Comparison of ENCODE assay signal across 10 cellular contexts in the genomic region with DNA sequence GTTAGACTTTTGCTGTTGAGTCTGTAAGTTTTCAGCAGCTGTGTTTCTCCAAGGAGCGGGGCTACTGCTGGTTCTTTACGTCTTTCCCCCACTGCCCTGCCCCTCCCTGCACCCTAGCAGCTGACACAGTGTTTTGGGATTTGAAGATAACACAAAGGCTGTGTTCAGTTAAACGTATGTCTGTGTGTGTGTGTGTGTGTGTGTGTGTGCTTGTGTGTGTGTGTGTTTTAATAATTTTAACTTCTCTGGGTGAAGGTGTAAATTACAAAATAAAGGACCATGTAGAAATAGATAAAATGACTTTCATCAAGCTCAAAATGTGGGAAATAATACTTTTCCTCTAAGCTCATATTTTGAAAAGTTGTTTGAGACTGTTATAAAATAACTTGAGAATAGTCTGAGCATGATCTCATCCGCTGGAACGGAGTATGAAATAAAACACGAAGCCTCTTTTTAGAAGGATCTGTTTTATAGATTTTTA. TPM values are rescaled to one million over a fixed set of nuclear protein-coding genes. Genes with fewer than 3 reads are reported as not detected.
DNase-seq lines count a peak whose midpoint lies in the region; ATAC-seq, FAIRE-seq and TF ChIP-seq lines count a peak whose summit lies in the region.
"Had no signal": no experiment of that assay in that cellular context is flagged by ENCODE, and none has a peak within 500 bp of the region (broad histone marks: within the 10 kb centered on the region; RNA-seq: fewer than 3 reads in every experiment).

No MANE protein-coding gene starts in this region.

- no peak overlapping the region for H2BK120ac ChIP-seq in H1 (replicated peaks; ENCODE audit: low read depth, low read length)

- DNase-seq in Peyer's patch (no peak), H1 (ENCODE audit: low read depth in 1 of 2, low spot score in 2 of 2) (no peak), lung (ENCODE audit: low spot score) (no peak), transverse colon (no peak)
- DNase-seq in activated CD4-positive, alpha-beta T cell treated with anti-CD3 and anti-CD28 coated beads, Interleukin-2, amount 50 U/mL, for 1 hour: no peak
- DNase-seq in effector memory CD4-positive, alpha-beta T cell: no peak

- no peak overlapping the region; the same call in 1 of the 2 replicates for H2BK5ac ChIP-seq in H1 (ENCODE audit: low read depth, low read length)

- peaks cover 0 to 14% of the 10 kb centered on the region in 2 experiments for H4K20me1 ChIP-seq in H1 (replicated peaks in 1 of 2; ENCODE audit: control insufficient read depth in 1 of 2, insufficient read depth in 2 of 2, low read length in 2 of 2)

- no peak overlapping the region for H3K9ac ChIP-seq in H1 (replicated peaks in 1 of 4; ENCODE audit: extremely low read depth in 1 of 4, low read depth in 3 of 4, low read length in 3 of 4)

- H3K79me2 ChIP-seq in H1 (ENCODE audit: control insufficient read depth in 1 of 2, insufficient read depth in 2 of 2, low read length in 2 of 2): peaks cover 23 to 93% of the 10 kb centered on the region in 2 experiments

- FAIRE-seq in H1 (lab: Jason Lieb, UNC): no peak

- no peak overlapping the region for H4K91ac ChIP-seq in H1 (replicated peaks; ENCODE audit: insufficient read length, low read length)

- H3K4me2 ChIP-seq in H1 (ENCODE audit: insufficient read depth in 1 of 2, low read depth in 2 of 2, low read length in 2 of 2): no peak overlapping the region

- H4K8ac ChIP-seq in H1 (ENCODE audit: extremely low read depth, insufficient read depth, low read length): no peak overlapping the region

- no peaks in the 10 kb centered on the region for H3K27me3 ChIP-seq in Peyer's patch
- H3K27me3 ChIP-seq in H1 (replicated peaks in 1 of 4; ENCODE audit: control insufficient read depth in 3 of 4, extremely low read depth in 1 of 4, insufficient read depth in 3 of 4, low read length in 3 of 4): no peaks in the 10 kb centered on the region
- no peaks in the 10 kb centered on the region for H3K27me3 ChIP-seq in lung (ENCODE audit: control insufficient read depth, insufficient read depth)
- H3K27me3 ChIP-seq in transverse colon: no peaks in the 10 kb centered on the region
- no peaks in the 10 kb centered on the region for H3K27me3 ChIP-seq in effector memory CD4-positive, alpha-beta T cell (replicated peaks; ENCODE audit: control insufficient read depth, insufficient read depth, low read length, poor library complexity, severe bottlenecking)

- H3K18ac ChIP-seq in H1 (ENCODE audit: extremely low read depth, low read length): no peak overlapping the region

- no peak for ATAC-seq in lung (ENCODE audit: insufficient read depth, low FRiP score)
- ATAC-seq in activated CD4-positive, CD25-positive, alpha-beta regulatory T cell treated with anti-CD3 and anti-CD28 coated beads, Interleukin-2, amount 50 U/mL, for 24 hours: no peak
- no peak for ATAC-seq in GM21786 (IDR thresholded peaks at IDR 0.05; ENCODE audit: unreplicated experiment)

- intact Hi-C loops in transverse colon (cut with DNase I; ENCODE audit: low total_unique reads): loop anchor here (5.0 kb wide), 1 partner anchor 64 kb away; no protein-coding TSS in a partner anchor

- H2AFZ ChIP-seq in H1 (ENCODE audit: low read length): no peak overlapping the region

- WGBS in H1 (ENCODE audit: extremely low coverage in 1 of 2, insufficient coverage in 1 of 2, insufficient read length in 1 of 2, insufficient replicate concordance in 2 of 2, low coverage in 1 of 2, low lambda C conversion rate in 2 of 2, missing lambda C conversion rate in 1 of 2), 2 experiments: 77% methylated on average over 6 of the region's 6 CpGs; no CpG with 5 or more reads in 1 of the 2 experiments
- WGBS in lung, 2 donors: 41 to 65% methylated on average over 6 of the region's 6 CpGs
- WGBS in transverse colon (ENCODE audit: low coverage in 1 of 2), 2 donors: 36 to 42% methylated on average over 6 of the region's 6 CpGs

- no peaks in the 10 kb centered on the region; the same call in 1 of the 2 replicates for H3K23me2 ChIP-seq in H1 (ENCODE audit: low read depth, low read length)

- H3K23ac ChIP-seq in H1 (ENCODE audit: insufficient read length): no peak overlapping the region

- no peak overlapping the region for H4K5ac ChIP-seq in H1 (ENCODE audit: insufficient read length, low read depth, low read length)

- CTCF ChIA-PET in H1 (lab: Charles Lee; ENCODE audit: partially characterized antibody): interaction anchor here (0.9 to 3.3 kb wide), 11 partner anchors 9 to 145 kb away, joined by 3 to 16 read pairs (median 4); no protein-coding TSS in a partner anchor

- no peak overlapping the region for H3K14ac ChIP-seq in H1 (ENCODE audit: insufficient read length)

- H2BK12ac ChIP-seq in H1 (ENCODE audit: low read depth, low read length): peak overlapping the region; percentile 82; the same call in 1 of the 2 replicates

- H3K9me3 ChIP-seq in Peyer's patch: no peaks in the 10 kb centered on the region
- no peaks in the 10 kb centered on the region for H3K9me3 ChIP-seq in H1 (ENCODE audit: insufficient read depth in 2 of 2, low read depth in 1 of 2, low read length in 1 of 2)
- no peaks in the 10 kb centered on the region for H3K9me3 ChIP-seq in lung (ENCODE audit: control insufficient read depth in 2 of 2, insufficient read depth in 1 of 2, low read length in 1 of 2)
- H3K9me3 ChIP-seq in transverse colon: no peaks in the 10 kb centered on the region
- no peaks in the 10 kb centered on the region for H3K9me3 ChIP-seq in effector memory CD4-positive, alpha-beta T cell (ENCODE audit: control insufficient read depth, low read length)

- H3K4me1 ChIP-seq in Peyer's patch (peaks cover 0 to 20% (median 0%) of the 10 kb centered on the region in 4 donors), H1 (replicated peaks in 1 of 4; ENCODE audit: control insufficient read depth in 3 of 4, insufficient read depth in 4 of 4, low read length in 3 of 4) (peaks cover 4 to 26% (median 17%) of the 10 kb centered on the region in 4 experiments), lung (ENCODE audit: control insufficient read depth in 2 of 2, insufficient read depth in 2 of 2, low read length in 2 of 2) (peaks cover 11 to 21% of the 10 kb centered on the region in 2 donors), transverse colon (peaks cover 19 to 94% (median 64%) of the 10 kb centered on the region in 4 donors)
- no peaks in the 10 kb centered on the region for H3K4me1 ChIP-seq in effector memory CD4-positive, alpha-beta T cell (ENCODE audit: control insufficient read depth, insufficient read depth, low read length, poor library complexity, severe bottlenecking)

- H2BK20ac ChIP-seq in H1 (ENCODE audit: low read length): no peak overlapping the region

- no peaks in the 10 kb centered on the region for H3K36me3 ChIP-seq in Peyer's patch
- no peaks in the 10 kb centered on the region for H3K36me3 ChIP-seq in H1 (ENCODE audit: control insufficient read depth in 2 of 4, insufficient read depth in 4 of 4, low read length in 3 of 4)
- no peaks in the 10 kb centered on the region for H3K36me3 ChIP-seq in lung (ENCODE audit: control insufficient read depth in 2 of 2, insufficient read depth in 2 of 2, low read length in 2 of 2)
- no peaks in the 10 kb centered on the region for H3K36me3 ChIP-seq in transverse colon
- no peaks in the 10 kb centered on the region for H3K36me3 ChIP-seq in effector memory CD4-positive, alpha-beta T cell (ENCODE audit: control insufficient read depth, insufficient read depth, low read length)

- TF ChIP-seq CTCF in Peyer's patch (IDR thresholded peaks at IDR 0.05) (no peak), H1 (IDR thresholded peaks at IDR 0.05; ENCODE audit: control extremely low read depth in 1 of 3, insufficient read depth in 1 of 3, low read depth in 1 of 3, low read length in 3 of 3) (no peak), lung (IDR thresholded peaks at IDR 0.05; ENCODE audit: control extremely low read depth, extremely low read depth) (no peak), transverse colon (IDR thresholded peaks at IDR 0.05) (no peak)

- in situ Hi-C loops in transverse colon (cut with MboI; ENCODE audit: low pct_ligation_motif_present in 1 of 4, low pct_unique_long_range_greater_than_20kb in 1 of 4, low sequenced_read_pairs in 3 of 4): no loop called here

- no peak for TF ChIP-seq RAD21 in H1 (IDR thresholded peaks at IDR 0.05 in 1 of 2, conservative IDR thresholded peaks at IDR 0.05 in 1 of 2; ENCODE audit: low read depth in 2 of 2, low read length in 2 of 2)

- TF ChIP-seq POLR2A in Peyer's patch (IDR thresholded peaks at IDR 0.05): no peak
- no peak for TF ChIP-seq POLR2A in H1 (IDR thresholded peaks at IDR 0.05; ENCODE audit: control extremely low read depth in 1 of 2, low read depth in 2 of 2, low read length in 2 of 2)
- no peak for TF ChIP-seq POLR2A in transverse colon (IDR thresholded peaks at IDR 0.05)

- H3K56ac ChIP-seq in H1 (replicated peaks; ENCODE audit: insufficient read length, low read depth, low read length): no peak overlapping the region

- peak overlapping the region; percentile 5 for H3K4ac ChIP-seq in H1 (replicated peaks; ENCODE audit: insufficient read length, low read depth, low read length)

- H2AK5ac ChIP-seq in H1 (ENCODE audit: low read depth, low read length): no peak overlapping the region

- POLR2A ChIA-PET in H1 (lab: Charles Lee; ENCODE audit: partially characterized antibody): interaction anchor here (1.0 to 2.5 kb wide), 3 partner anchors 13 to 22 kb away, joined by 3 to 9 read pairs (median 8); no protein-coding TSS in a partner anchor

- no peak overlapping the region; the same call in 1 of the 2 replicates for H2BK15ac ChIP-seq in H1 (ENCODE audit: low read length)

- H3K27ac ChIP-seq in Peyer's patch (peak overlapping the region; percentile 58 to 91 (median 78)), H1 (ENCODE audit: low read depth, low read length) (no peak overlapping the region), lung (ENCODE audit: low read depth in 1 of 2, low read length in 1 of 2) (peak overlapping the region; percentile 71 to 83), transverse colon (peak overlapping the region; percentile 94 to 99 (median 97))
- H3K27ac ChIP-seq in effector memory CD4-positive, alpha-beta T cell (ENCODE audit: insufficient read depth, low read length, poor library complexity, severe bottlenecking): no peak overlapping the region
- H3K27ac ChIP-seq: HL-60 had no signal

- H3K79me1 ChIP-seq in H1 (ENCODE audit: low read depth, low read length): peaks cover 14% of the 10 kb centered on the region

- H3K4me3 ChIP-seq in Peyer's patch (peak overlapping the region in 1 of 4 donors; percentile 5), H1 (ENCODE audit: extremely low read depth in 1 of 4, insufficient read depth in 2 of 4, low read depth in 3 of 4, low read length in 4 of 4) (no peak overlapping the region), lung (no peak overlapping the region), transverse colon (no peak overlapping the region)
- H3K4me3 ChIP-seq in effector memory CD4-positive, alpha-beta T cell (ENCODE audit: insufficient read depth, low read depth, low read length, poor library complexity, severe bottlenecking): no peak overlapping the region

- no peak for TF ChIP-seq EP300 in H1 (IDR thresholded peaks at IDR 0.05; ENCODE audit: borderline replicate concordance in 1 of 2, low read depth in 2 of 2, low read length in 2 of 2)
- TF ChIP-seq EP300 in transverse colon (IDR thresholded peaks at IDR 0.05; ENCODE audit: low read depth): no peak

RNA-seq across cellular contexts. Expression of a gene that starts 10.9 kb away (rescaled TPM):
- 10 to 100 TPM; 43.6 to 85.8 (median 67.4) TPM for total RNA-seq in Peyer's patch
- total RNA-seq in H1 (2021; fragmentation: NEBNext Ultra II Directional; extraction: Animal tissue kit (Norgen Biotek cat#: 25700)): 104 and 110 TPM in 2 replicates
- 35.3 and 50.0 TPM in 2 replicates for polyA plus RNA-seq in H1 (2011; rRNA removed)
- 41.4 TPM for polyA plus RNA-seq in H1 (2011; cell fraction: cytosol; rRNA removed)
- polyA plus RNA-seq in H1 (2011; cell fraction: nucleus; rRNA removed): 52.8 TPM
- 55.9 to 65.2 TPM (median 59.1 TPM) in 4 replicates for polyA plus RNA-seq in H1 (2012, experiment 1 of 2)
- polyA plus RNA-seq in H1 (2012, experiment 2 of 2): 58.6 TPM
- polyA plus RNA-seq in H1 (2013, experiment 1 of 2): 42.6 TPM
- polyA plus RNA-seq in H1 (2013, experiment 2 of 2): 43.7 TPM
- 78.2 and 79.9 TPM in 2 replicates for polyA minus RNA-seq in H1 (2011; rRNA and poly(A)+ RNA removed)
- polyA minus RNA-seq in H1 (2011; cell fraction: cytosol; rRNA and poly(A)+ RNA removed): 59.2 TPM
- polyA minus RNA-seq in H1 (2011; cell fraction: nucleus; rRNA and poly(A)+ RNA removed): 41.2 TPM
- total RNA-seq in lung: 10 to 100 TPM; 47.1 to 60.0 TPM
- 10 to 100 TPM; 23.3 to 28.3 TPM for polyA plus RNA-seq in lung
- 10 to 100 TPM; 66.9 to 97.1 (median 81.8) TPM for total RNA-seq in transverse colon

RNA-seq across cellular contexts. Expression of a gene that starts 50.7 kb away (rescaled TPM):
- total RNA-seq in Peyer's patch: not detected
- not detected in 2 replicates for total RNA-seq in H1 (2021; fragmentation: NEBNext Ultra II Directional; extraction: Animal tissue kit (Norgen Biotek cat#: 25700))
- polyA plus RNA-seq in H1 (2011; rRNA removed): not detected in 2 replicates
- not detected for polyA plus RNA-seq in H1 (2011; cell fraction: cytosol; rRNA removed)
- polyA plus RNA-seq in H1 (2011; cell fraction: nucleus; rRNA removed): not detected
- polyA plus RNA-seq in H1 (2012, experiment 1 of 2): 0.11 to 0.28 TPM in 2 of 4 replicates, not detected in the others
- 0.73 TPM for polyA plus RNA-seq in H1 (2012, experiment 2 of 2)
- polyA plus RNA-seq in H1 (2013, experiment 1 of 2): not detected
- not detected for polyA plus RNA-seq in H1 (2013, experiment 2 of 2)
- polyA minus RNA-seq in H1 (2011; rRNA and poly(A)+ RNA removed): not detected in 2 replicates
- polyA minus RNA-seq in H1 (2011; cell fraction: cytosol; rRNA and poly(A)+ RNA removed): not detected
- not detected for polyA minus RNA-seq in H1 (2011; cell fraction: nucleus; rRNA and poly(A)+ RNA removed)
- not detected for total RNA-seq in lung
- polyA plus RNA-seq in lung: under 1 TPM; 0.13 to 0.16 TPM
- total RNA-seq in transverse colon: not detected
- total RNA-seq: T-helper 1 cell treated with Interleukin-12 subunit alpha and Interleukin-12 subunit beta and Interleukin-4 antibody, amounts not matched to agents 30 ng/mL and 1 ng/mL, for 36 hours had no signal

Comparison
In these comparisons a context has a peak if more than half of its experiments do, and no peak if none do; other contexts are left out.
1. H3K27ac ChIP-seq: peak in Peyer's patch (4 of 4), lung (2 of 2) and transverse colon (4 of 4); none in H1 (single experiment) and effector memory CD4-positive, alpha-beta T cell (single experiment).